Comparison of ENCODE assay signal across 13 cellular contexts in genomic region chr11:68165601-68166000, GRCh38. TPM values are rescaled to one million over a fixed set of nuclear protein-coding genes. Genes with fewer than 3 reads are reported as not detected.
A peak's percentile ranks its signal among the peaks of the same experiment; 100 is the strongest.
DNase-seq lines count a peak whose midpoint lies in the region; ATAC-seq and TF ChIP-seq lines count a peak whose summit lies in the region.
"Had no signal": no experiment of that assay in that cellular context is flagged by ENCODE, and none has a peak within 500 bp of the region (broad histone marks: within the 10 kb centered on the region; RNA-seq: fewer than 3 reads in every experiment).

No MANE protein-coding gene starts in this region.

- H3K4me3 ChIP-seq in right lobe of liver, result no peak overlapping the region
- H3K4me3 ChIP-seq: BLaER1 had no signal

- no peaks in the 10 kb centered on the region for H3K27me3 ChIP-seq in right lobe of liver
- H3K27me3 ChIP-seq: BLaER1 had no signal

- no peaks in the 10 kb centered on the region for H3K9me3 ChIP-seq in right lobe of liver
- H3K9me3 ChIP-seq: BLaER1, Caco-2 had no signal

- no peaks in the 10 kb centered on the region for H3K9me3 Mint-ChIP-seq in endothelial cell (ENCODE audit: unreplicated experiment)
- H3K9me3 Mint-ChIP-seq: CD8-positive, alpha-beta memory T cell had no signal

- peaks cover 4% of the 10 kb centered on the region for H3K4me1 Mint-ChIP-seq in endothelial cell (ENCODE audit: unreplicated experiment)
- H3K4me1 Mint-ChIP-seq: CD8-positive, alpha-beta memory T cell had no signal

- peaks cover 2% of the 10 kb centered on the region for H3K27me3 Mint-ChIP-seq in endothelial cell (ENCODE audit: unreplicated experiment)
- H3K27me3 Mint-ChIP-seq: CD8-positive, alpha-beta memory T cell had no signal

- H3K36me3 ChIP-seq in right lobe of liver, result peaks cover 0 to 26% (median 3%) of the 10 kb centered on the region in 4 donors

- intact Hi-C loops in right lobe of liver (cut with DNase I), result no loop called here

- TF ChIP-seq CTCF in endothelial cell (IDR thresholded peaks at IDR 0.05; ENCODE audit: unreplicated experiment) (no peak), right lobe of liver (IDR thresholded peaks at IDR 0.05) (no peak)

- no peak overlapping the region for H3K27ac Mint-ChIP-seq in endothelial cell (ENCODE audit: unreplicated experiment)

- ATAC-seq in right lobe of liver, result peak; percentile 38 to 69 (median 57)

- DNase-seq in DMS53 (lab: John Stamatoyannopoulos, UW), result peak; percentile 61
- no peak for DNase-seq in DMS53 treated with DMSO at 0.1 percent for 48 hours (lab: John Stamatoyannopoulos, UW; ENCODE audit: unreplicated experiment)
- DNase-seq in endothelial cell (ENCODE audit: low spot score), result no peak
- DNase-seq in right lobe of liver, result no peak
- DNase-seq in renal cortical epithelial cell (ENCODE audit: low read depth), result peak; percentile 71
- DNase-seq in activated naive CD4-positive, alpha-beta T cell (lab: John Stamatoyannopoulos, UW), result no peak
- no peak for DNase-seq in activated gamma-delta T cell treated with Interleukin-2 at 50 U/mL for 16 hours
- no peak for DNase-seq in mucosa of gallbladder (ENCODE audit: low spot score)
- DNase-seq: 8988T; AML-193; Caco-2; CD8-positive, alpha-beta memory T cell had no signal

- H3K4me1 ChIP-seq in right lobe of liver, result peaks cover 0 to 44% (median 22%) of the 10 kb centered on the region in 4 donors
- H3K4me1 ChIP-seq: BLaER1 had no signal

- no peak for TF ChIP-seq POLR2A in right lobe of liver (IDR thresholded peaks at IDR 0.05)

- WGBS in right lobe of liver (ENCODE audit: insufficient coverage, low coverage, low lambda C conversion rate, missing lambda C conversion rate), result 22% methylated on average over 4 of the region's 4 CpGs

- H3K4me3 Mint-ChIP-seq in endothelial cell (ENCODE audit: unreplicated experiment), result peak overlapping the region; percentile 6
- H3K4me3 Mint-ChIP-seq: CD8-positive, alpha-beta memory T cell had no signal

- no peak overlapping the region for H3K27ac ChIP-seq in right lobe of liver
- H3K27ac ChIP-seq: BLaER1 had no signal

- peaks cover 32% of the 10 kb centered on the region for H3K36me3 Mint-ChIP-seq in endothelial cell (ENCODE audit: low read depth, unreplicated experiment)

RNA-seq across cellular contexts. Expression of gene CHKA, which starts 44.4 kb away (rescaled TPM):
- total RNA-seq in endothelial cell (ENCODE audit: unreplicated experiment) (173 TPM), right lobe of liver (10 to 100 TPM; 15.1 to 35.8 (median 28.5) TPM), renal cortical epithelial cell (6.6 and 23.6 TPM in 2 replicates), mucosa of gallbladder (61.4 TPM)

RNA-seq across cellular contexts. Expression of gene KMT5B, which starts 47.5 kb away (rescaled TPM):
- total RNA-seq in endothelial cell (ENCODE audit: unreplicated experiment) (46.8 TPM), right lobe of liver (10 to 100 TPM; 14.3 to 25.9 (median 17.6) TPM), renal cortical epithelial cell (19.6 and 52.2 TPM in 2 replicates), mucosa of gallbladder (52.2 TPM)

Comparison
In these comparisons a context has a peak if more than half of its experiments do, and no peak if none do; other contexts are left out.
1. DNase-seq: peak in DMS53 (single experiment) and renal cortical epithelial cell (single experiment); none in DMS53 treated with DMSO at 0.1 percent for 48 hours (single experiment), endothelial cell (single experiment), right lobe of liver (0 of 3), activated naive CD4-positive, alpha-beta T cell (0 of 4), activated gamma-delta T cell treated with Interleukin-2 at 50 U/mL for 16 hours (single experiment) and mucosa of gallbladder (single experiment).